ENCODE assay signal across 24 cellular contexts in genomic region chr5:55360190-55360589, GRCh38. TPM values are rescaled to one million over a fixed set of nuclear protein-coding genes. Genes with fewer than 3 reads are reported as not detected.
DNase-seq lines count a peak whose midpoint lies in the region; ATAC-seq and TF ChIP-seq lines count a peak whose summit lies in the region.
"Had no signal": no experiment of that assay in that cellular context is flagged by ENCODE, and none has a peak within 500 bp of the region (broad histone marks: within the 10 kb centered on the region; RNA-seq: fewer than 3 reads in every experiment).

No MANE protein-coding gene starts in this region.

- DNase-seq in A172 (ENCODE audit: low spot score) (peak; percentile 11), HCEC 1CT (peak; percentile 27), amniotic epithelial cell (ENCODE audit: low read depth) (peak; percentile 36), fibroblast of mammary gland (ENCODE audit: low read depth) (peak; percentile 63), NCI-H1105 treated with DMSO at 0.1 percent for 48 hours (lab: John Stamatoyannopoulos, UW) (no peak)
- DNase-seq in activated effector memory CD4-positive, alpha-beta T cell treated with Interleukin-2 at 50 U/mL for 16 hours, result no peak
- DNase-seq: activated CD4-positive, alpha-beta T cell treated with anti-CD3 and anti-CD28 coated beads, Interleukin-2, amount 10 ng/mL, durations not matched to agents 24 days and 14 days; activated naive CD4-positive, alpha-beta T cell treated with anti-CD3 and anti-CD28 coated beads, Interleukin-2, amount 50 U/mL, for 16 hours; aorta; DMS79; lower lobe of right lung; mucosa of descending colon; NCI-H1048; NCI-H187 treated with DMSO at 0.1 percent for 48 hours; NCI-H345; NCI-H774; spleen; stimulated activated CD4-positive, alpha-beta T cell treated with anti-CD3 and anti-CD28 coated beads, Interleukin-4, amount 100 ng/mL, for 24 hours; stimulated activated naive CD4-positive, alpha-beta T cell; testis had no signal

- ATAC-seq in HG03521 (IDR thresholded peaks at IDR 0.05; ENCODE audit: unreplicated experiment) (no peak), HG03469 (IDR thresholded peaks at IDR 0.05; ENCODE audit: unreplicated experiment) (no peak)
- ATAC-seq: HCT116, lower lobe of right lung, mucosa of descending colon, Right ventricle myocardium inferior had no signal

- H3K4me3 ChIP-seq in fibroblast of mammary gland (ENCODE audit: control insufficient read depth, low read depth, low read length), result no peak overlapping the region
- H3K4me3 ChIP-seq: lower lobe of right lung, mucosa of descending colon, spleen, testis had no signal

- no peak for TF ChIP-seq CTCF in fibroblast of mammary gland (conservative IDR thresholded peaks at IDR 0.05; ENCODE audit: control insufficient read depth, insufficient read depth, low read depth, low read length)

RNA-seq across cellular contexts. Expression of gene MTREX, which starts 52.4 kb away (rescaled TPM):
- total RNA-seq in A172 (2014; rRNA removed; shearing (Covaris generic)), result 91.4 and 119 TPM in 2 replicates

RNA-seq across cellular contexts. Expression of gene DHX29, which starts 52.7 kb away (rescaled TPM):
- total RNA-seq in A172 (2014; rRNA removed; shearing (Covaris generic)), result 47.8 and 61.9 TPM in 2 replicates

Comparison
In these comparisons a context has a peak if more than half of its experiments do, and no peak if none do; other contexts are left out.
1. DNase-seq: peak in A172 (single experiment), HCEC 1CT (single experiment), amniotic epithelial cell (single experiment) and fibroblast of mammary gland (single experiment); none in NCI-H1105 treated with DMSO at 0.1 percent for 48 hours (single experiment) and activated effector memory CD4-positive, alpha-beta T cell treated with Interleukin-2 at 50 U/mL for 16 hours (single experiment).